8 cellular contexts compared by ENCODE assay signal in the genomic region with DNA sequence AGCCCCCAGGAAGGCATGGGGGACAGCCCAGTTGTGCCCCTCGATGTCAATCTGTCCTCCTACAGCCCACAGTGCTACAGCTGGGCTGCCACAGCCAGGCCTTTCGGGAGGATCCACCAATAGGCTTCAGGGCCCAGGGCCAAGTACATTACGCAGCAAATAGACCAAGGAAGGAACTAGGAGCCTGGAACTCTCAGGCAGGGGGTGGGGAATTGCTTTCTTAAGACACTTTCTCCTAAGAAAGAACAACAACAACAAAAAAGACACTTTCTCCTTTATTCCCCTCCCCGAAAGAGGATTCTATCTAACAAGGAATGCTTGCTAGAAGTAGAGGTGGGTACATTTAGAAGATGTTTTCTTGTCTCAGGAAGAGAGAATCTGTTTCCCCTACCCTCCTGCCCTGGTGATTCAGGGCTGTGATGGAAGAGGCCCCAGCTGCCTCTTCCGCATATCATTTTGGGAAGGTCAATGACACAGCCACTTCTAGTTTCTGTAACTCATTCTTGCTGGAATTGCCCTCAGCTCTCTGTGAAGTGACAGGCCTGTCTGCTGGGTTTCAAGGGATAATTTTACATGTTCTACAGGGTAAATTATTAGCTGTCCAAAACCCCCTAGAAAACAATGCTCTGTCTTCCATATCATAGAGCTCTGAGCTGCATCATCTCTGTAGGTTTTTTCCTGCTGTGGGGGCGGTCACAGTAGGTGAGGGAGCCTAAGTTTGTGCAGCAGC. TPM values are rescaled to one million over a fixed set of nuclear protein-coding genes. Genes with fewer than 3 reads are reported as not detected.
DNase-seq lines count a peak whose midpoint lies in the region; TF ChIP-seq lines count a peak whose summit lies in the region.

No MANE protein-coding gene starts in this region.

- no peaks in the 10 kb centered on the region for H3K27me3 Mint-ChIP-seq in mesothelial cell of epicardium (ENCODE audit: low read depth)
- no peaks in the 10 kb centered on the region for H3K27me3 Mint-ChIP-seq in type B pancreatic cell

- H3K36me3 ChIP-seq in Peyer's patch: no peaks in the 10 kb centered on the region

- peaks cover 6 to 89% (median 58%) of the 10 kb centered on the region in 4 donors for H3K4me1 ChIP-seq in Peyer's patch

- H3K4me1 Mint-ChIP-seq in mesothelial cell of epicardium: peaks cover 87% of the 10 kb centered on the region
- peaks cover 75% of the 10 kb centered on the region for H3K4me1 Mint-ChIP-seq in type B pancreatic cell (ENCODE audit: unreplicated experiment)

- H3K4me3 Mint-ChIP-seq in mesothelial cell of epicardium (no peak overlapping the region), type B pancreatic cell (peak overlapping the region; percentile 71)

- H3K27ac ChIP-seq in C4-2B: peak overlapping the region; percentile 94
- H3K27ac ChIP-seq in Peyer's patch: peak overlapping the region; percentile 71 to 99 (median 83)
- H3K27ac ChIP-seq in coronary artery: peak overlapping the region; percentile 97 to 98

- TF ChIP-seq CTCF in C4-2B (conservative IDR thresholded peaks at IDR 0.05) (no peak), Peyer's patch (IDR thresholded peaks at IDR 0.05) (no peak), coronary artery (IDR thresholded peaks at IDR 0.05) (no peak), mesothelial cell of epicardium (IDR thresholded peaks at IDR 0.05; ENCODE audit: unreplicated experiment) (no peak), type B pancreatic cell (conservative IDR thresholded peaks at IDR 0.05) (no peak)

- peak overlapping the region; percentile 100 for H3K27ac Mint-ChIP-seq in mesothelial cell of epicardium
- H3K27ac Mint-ChIP-seq in type B pancreatic cell: peak overlapping the region; percentile 91

- H3K4me3 ChIP-seq in Peyer's patch (peak overlapping the region in 1 of 4 donors; percentile 15), coronary artery (peak overlapping the region; percentile 42)

- no peaks in the 10 kb centered on the region for H3K27me3 ChIP-seq in Peyer's patch

- peak in 2 of 3 donors; percentile 71 to 90 for DNase-seq in Peyer's patch
- peak; percentile 90 for DNase-seq in coronary artery (ENCODE audit: low spot score)
- no peak for DNase-seq in mesothelial cell of epicardium (ENCODE audit: low spot score in 2 of 2, unreplicated experiment in 2 of 2)
- DNase-seq in type B pancreatic cell (ENCODE audit: extremely low spot score, unreplicated experiment): no peak
- no peak for DNase-seq in midbrain (lab: John Stamatoyannopoulos, UW)
- no peak for DNase-seq in NCI-H146 treated with DMSO at 0.1 percent for 48 hours (lab: John Stamatoyannopoulos, UW; ENCODE audit: unreplicated experiment)

- no peaks in the 10 kb centered on the region for H3K9me3 Mint-ChIP-seq in mesothelial cell of epicardium
- H3K9me3 Mint-ChIP-seq in type B pancreatic cell: no peaks in the 10 kb centered on the region

- no peaks in the 10 kb centered on the region for H3K36me3 Mint-ChIP-seq in mesothelial cell of epicardium
- no peaks in the 10 kb centered on the region for H3K36me3 Mint-ChIP-seq in type B pancreatic cell

- TF ChIP-seq POLR2A in GM19099 (IDR thresholded peaks at IDR 0.05; ENCODE audit: extremely low read depth, insufficient read length, low read depth): peak; percentile 62
- TF ChIP-seq POLR2A in Peyer's patch (IDR thresholded peaks at IDR 0.05): peak in 1 of 2 donors; percentile 55

- no peaks in the 10 kb centered on the region for H3K9me3 ChIP-seq in Peyer's patch

RNA-seq across cellular contexts. Expression of a gene that starts 6.0 kb away (rescaled TPM):
- total RNA-seq in Peyer's patch: over 10,000 TPM; 10,683 to 28,425 (median 19,356) TPM
- 15,343 to 16,172 TPM (median 16,018 TPM) in 3 replicates for total RNA-seq in mesothelial cell of epicardium
- 4,133 and 6,276 TPM in 2 replicates for total RNA-seq in type B pancreatic cell (ENCODE audit: low replicate concordance)

RNA-seq across cellular contexts. Expression of a gene that starts 32.1 kb away (rescaled TPM):
- 10 to 100 TPM; 73.4 to 88.1 (median 79.0) TPM for total RNA-seq in Peyer's patch
- 83.4 to 91.1 TPM (median 89.5 TPM) in 3 replicates for total RNA-seq in mesothelial cell of epicardium
- 79.4 and 80.4 TPM in 2 replicates for total RNA-seq in type B pancreatic cell (ENCODE audit: low replicate concordance)

Comparison
In these comparisons a context has a peak if more than half of its experiments do, and no peak if none do; other contexts are left out.
1. DNase-seq: peak in Peyer's patch (2 of 3) and coronary artery (single experiment); none in mesothelial cell of epicardium (0 of 2), type B pancreatic cell (single experiment), midbrain (single experiment) and NCI-H146 treated with DMSO at 0.1 percent for 48 hours (single experiment).
2. Peak in every context shown above with its lines, with median percentiles within 50 percentile points of each other: H3K27ac ChIP-seq.